1 cellular context compared by ENCODE assay signal in genomic region chr3:14246414-14246813, GRCh38.
TF ChIP-seq lines count a peak whose summit lies in the region.

No MANE protein-coding gene starts in this region.

TF ChIP-seq in K562, 482 proteins besides CTCF, POLR2A, EP300 and RAD21 (continued from another document):
- peak; percentile 42; the same call in 1 of the 2 replicates for TF ChIP-seq TEAD4 (IDR thresholded peaks at IDR 0.05; ENCODE audit: low read length)
- TF ChIP-seq TEAD4 (CRISPR knock-in tag; IDR thresholded peaks at IDR 0.05; ENCODE audit: borderline replicate concordance): no peak
